In genomic region chr9:33818832-33819500, GRCh38 we compare ENCODE assay signal across 8 cellular contexts. TPM values are rescaled to one million over a fixed set of nuclear protein-coding genes. Genes with fewer than 3 reads are reported as not detected.
DNase-seq lines count a peak whose midpoint lies in the region; ATAC-seq and TF ChIP-seq lines count a peak whose summit lies in the region.

No MANE protein-coding gene starts in this region.

- H2AFZ ChIP-seq in SU-DHL-6 (ENCODE audit: low read depth, low read length, severe bottlenecking): no peak overlapping the region

- ATAC-seq in gastrocnemius medialis (peak in 1 of 2 donors; percentile 42), GM18498 (IDR thresholded peaks at IDR 0.05; ENCODE audit: unreplicated experiment) (no peak), HG03159 (IDR thresholded peaks at IDR 0.05; ENCODE audit: unreplicated experiment) (no peak)

- H3K9me2 ChIP-seq in SU-DHL-6 (replicated peaks; ENCODE audit: insufficient read depth, low read length): no peaks in the 10 kb centered on the region

- H3K9ac ChIP-seq in SU-DHL-6 (ENCODE audit: low read length): peak overlapping the region; percentile 84

- peaks cover 12% of the 10 kb centered on the region for H3K36me3 ChIP-seq in SU-DHL-6 (ENCODE audit: low read length)
- H3K36me3 ChIP-seq in gastrocnemius medialis: no peaks in the 10 kb centered on the region

- peak overlapping the region; percentile 83 for H3K4me2 ChIP-seq in SU-DHL-6 (ENCODE audit: low read depth, low read length, poor library complexity, severe bottlenecking)

- no peak for TF ChIP-seq POLR2A in gastrocnemius medialis (IDR thresholded peaks at IDR 0.05)

- H3K9me3 ChIP-seq in SU-DHL-6 (ENCODE audit: insufficient read depth, low read length): no peaks in the 10 kb centered on the region
- no peaks in the 10 kb centered on the region for H3K9me3 ChIP-seq in gastrocnemius medialis

- peak; percentile 65 for DNase-seq in fibroblast of peridontal ligament (ENCODE audit: extremely low read depth)
- no peak for DNase-seq in gastrocnemius medialis
- DNase-seq in NCI-H748 treated with DMSO at 0.1 percent for 48 hours (lab: John Stamatoyannopoulos, UW): no peak
- no peak for DNase-seq in KBM-7

- H3K79me2 ChIP-seq in SU-DHL-6 (ENCODE audit: insufficient read depth, low read length): peaks cover 89% of the 10 kb centered on the region

- intact Hi-C loops in gastrocnemius medialis (cut with DNase I; ENCODE audit: low total_unique reads): loop anchor here (5.0 to 10.0 kb wide), 2 partner anchors 226 to 253 kb away; partner anchors contain the start of gene UBAP2

- H3K4me3 ChIP-seq in GM08714 (ENCODE audit: low read length) (peak overlapping the region; percentile 94), SU-DHL-6 (ENCODE audit: insufficient read depth, low read length, poor library complexity, severe bottlenecking) (peak overlapping the region; percentile 95), gastrocnemius medialis (peak overlapping the region; percentile 80 to 94 (median 90))

- H3F3A ChIP-seq in SU-DHL-6 (ENCODE audit: insufficient read depth): peaks cover 60% of the 10 kb centered on the region

- H3K27ac ChIP-seq in SU-DHL-6 (ENCODE audit: low read depth, low read length) (peak overlapping the region; percentile 88), gastrocnemius medialis (peak overlapping the region; percentile 92 to 100 (median 98))

- peaks cover 60% of the 10 kb centered on the region in 2 donors for H3K4me1 ChIP-seq in gastrocnemius medialis

- no peaks in the 10 kb centered on the region for H4K20me1 ChIP-seq in SU-DHL-6 (ENCODE audit: low read depth, low read length)

- TF ChIP-seq CTCF in SU-DHL-6 (IDR thresholded peaks at IDR 0.05; ENCODE audit: insufficient read depth, low read length, poor library complexity, severe bottlenecking) (no peak), gastrocnemius medialis (IDR thresholded peaks at IDR 0.05 in 4 of 5, conservative IDR thresholded peaks at IDR 0.05 in 1 of 5) (no peak)

- H3K27me3 ChIP-seq in SU-DHL-6 (ENCODE audit: low read length) (no peaks in the 10 kb centered on the region), gastrocnemius medialis (no peaks in the 10 kb centered on the region)

- in situ Hi-C loops in gastrocnemius medialis (cut with MboI; ENCODE audit: low sequenced_read_pairs in 4 of 4) (loop anchor here in 2 of 4 donors (5.0 kb wide), 1 partner anchor 33 kb away; no protein-coding TSS in a partner anchor), KBM-7 (cut with MboI; ENCODE audit: low pct_unique_long_range_greater_than_20kb, low sequenced_read_pairs) (no loop called here)

RNA-seq across cellular contexts. Expression of gene UBE2R2, which starts 2.0 kb away (rescaled TPM):
- total RNA-seq in gastrocnemius medialis: 10 to 100 TPM; 32.5 to 47.3 (median 41.9) TPM

RNA-seq across cellular contexts. Expression of gene PRSS3, which starts 23.6 kb away (rescaled TPM):
- total RNA-seq in gastrocnemius medialis: under 1 TPM in 1 of 4 donors, not detected in 3; 0.46 TPM
